13 cellular contexts compared by ENCODE assay signal in genomic region chr3:178645503-178645902, GRCh38.
A peak's percentile ranks its signal among the peaks of the same experiment; 100 is the strongest.
DNase-seq lines count a peak whose midpoint lies in the region; ATAC-seq and TF ChIP-seq lines count a peak whose summit lies in the region.
"Had no signal": no experiment of that assay in that cellular context is flagged by ENCODE, and none has a peak within 500 bp of the region (broad histone marks: within the 10 kb centered on the region; RNA-seq: fewer than 3 reads in every experiment).

No MANE protein-coding gene starts in this region.

- WGBS in heart right ventricle, 2 donors: 83 to 88% methylated on average over 3 of the region's 3 CpGs
- WGBS in mesenchymal stem cell: 68% methylated on average over 2 of the region's 3 CpGs

- no peak overlapping the region for H3K9ac ChIP-seq in mesenchymal stem cell (ENCODE audit: low read length)
- H3K9ac ChIP-seq: GM23248 had no signal

- H3K27ac ChIP-seq in heart right ventricle (no peak overlapping the region), mesenchymal stem cell (ENCODE audit: low read length, poor library complexity, severe bottlenecking) (no peak overlapping the region), dorsolateral prefrontal cortex (peak overlapping the region in 1 of 59 donors; percentile 2), PC-9 (no peak overlapping the region)
- H3K27ac ChIP-seq: GM23248 had no signal

- no peak overlapping the region for H2AK5ac ChIP-seq in mesenchymal stem cell (ENCODE audit: low read length, severe bottlenecking)

- no peak overlapping the region for H3K27ac Mint-ChIP-seq in stimulated activated effector memory CD8-positive, alpha-beta T cell treated with anti-CD3 and anti-CD28 coated beads, Interleukin-12 subunit alpha, Interleukin-12 subunit beta, amount 100 ng/mL, for 72 hours
- H3K27ac Mint-ChIP-seq: CD4-positive, alpha-beta memory T cell had no signal

- no peaks in the 10 kb centered on the region for H3K79me2 ChIP-seq in PC-9 (ENCODE audit: low read depth)

- no peak overlapping the region for H3K4me3 Mint-ChIP-seq in stimulated activated effector memory CD8-positive, alpha-beta T cell treated with anti-CD3 and anti-CD28 coated beads, Interleukin-12 subunit alpha, Interleukin-12 subunit beta, amount 100 ng/mL, for 72 hours
- H3K4me3 Mint-ChIP-seq: CD4-positive, alpha-beta memory T cell had no signal

- H2AFZ ChIP-seq in mesenchymal stem cell (ENCODE audit: low read depth, low read length): no peak overlapping the region
- H2AFZ ChIP-seq in PC-9: no peak overlapping the region
- H2AFZ ChIP-seq: GM23248 had no signal

- no peaks in the 10 kb centered on the region for H3K36me3 Mint-ChIP-seq in stimulated activated effector memory CD8-positive, alpha-beta T cell treated with anti-CD3 and anti-CD28 coated beads, Interleukin-12 subunit alpha, Interleukin-12 subunit beta, amount 100 ng/mL, for 72 hours
- H3K36me3 Mint-ChIP-seq: CD4-positive, alpha-beta memory T cell had no signal

- H3K23ac ChIP-seq in mesenchymal stem cell (ENCODE audit: low read length in 2 of 2): no peak overlapping the region

- H3K27me3 ChIP-seq in heart right ventricle: no peaks in the 10 kb centered on the region
- H3K27me3 ChIP-seq in mesenchymal stem cell (ENCODE audit: control insufficient read depth in 1 of 2, insufficient read depth in 1 of 2, low read length in 2 of 2): no peaks in the 10 kb centered on the region
- H3K27me3 ChIP-seq in dorsolateral prefrontal cortex: no peaks in the 10 kb centered on the region
- H3K27me3 ChIP-seq in PC-9 (ENCODE audit: insufficient read depth, low read depth): no peaks in the 10 kb centered on the region

- H3K9me3 Mint-ChIP-seq in stimulated activated effector memory CD8-positive, alpha-beta T cell treated with anti-CD3 and anti-CD28 coated beads, Interleukin-12 subunit alpha, Interleukin-12 subunit beta, amount 100 ng/mL, for 72 hours: peaks cover 3% of the 10 kb centered on the region

- no peak overlapping the region for H3K4ac ChIP-seq in mesenchymal stem cell (ENCODE audit: low read depth in 1 of 2, low read length in 2 of 2)

- TF ChIP-seq CTCF in heart right ventricle (IDR thresholded peaks at IDR 0.05): no peak
- TF ChIP-seq CTCF in dorsolateral prefrontal cortex (IDR thresholded peaks at IDR 0.05 in 54 of 56, conservative IDR thresholded peaks at IDR 0.05 in 2 of 56; ENCODE audit: low read depth in 1 of 56, partially characterized antibody in 56 of 56): no peak
- no peak for TF ChIP-seq CTCF in PC-9 (conservative IDR thresholded peaks at IDR 0.05)

- peak overlapping the region; percentile 18 for H4K91ac ChIP-seq in mesenchymal stem cell (ENCODE audit: low read length)

- H3K14ac ChIP-seq in mesenchymal stem cell (ENCODE audit: low read length in 2 of 2): no peak overlapping the region

- H3K4me1 Mint-ChIP-seq in stimulated activated effector memory CD8-positive, alpha-beta T cell treated with anti-CD3 and anti-CD28 coated beads, Interleukin-12 subunit alpha, Interleukin-12 subunit beta, amount 100 ng/mL, for 72 hours: no peaks in the 10 kb centered on the region
- H3K4me1 Mint-ChIP-seq: CD4-positive, alpha-beta memory T cell had no signal

- CTCF ChIA-PET in PC-9 (lab: Charles Lee): no interaction called here

- BruUV-seq in PC-9 (replicated peaks; lab: Mats Ljungman, UMichigan): no TSS peak

- no peaks in the 10 kb centered on the region for H3F3A ChIP-seq in PC-9 (ENCODE audit: insufficient read depth, low read depth)

- H2BK12ac ChIP-seq in mesenchymal stem cell (ENCODE audit: low read length in 2 of 2): peak overlapping the region in 1 of 2 experiments; percentile 38

- no peaks in the 10 kb centered on the region for H4K20me1 ChIP-seq in PC-9 (ENCODE audit: insufficient read depth)

- H3K4me2 ChIP-seq in mesenchymal stem cell (ENCODE audit: low read length, poor library complexity, severe bottlenecking) (no peak overlapping the region), PC-9 (no peak overlapping the region)

- H4K8ac ChIP-seq in mesenchymal stem cell (ENCODE audit: low read length): peak overlapping the region; percentile 13

- H2BK5ac ChIP-seq in mesenchymal stem cell (ENCODE audit: low read depth, low read length, poor library complexity, severe bottlenecking): no peak overlapping the region

- H3K4me3 ChIP-seq in heart right ventricle: no peak overlapping the region
- no peak overlapping the region for H3K4me3 ChIP-seq in mesenchymal stem cell (ENCODE audit: insufficient read depth in 1 of 2, low read depth in 1 of 2, low read length in 2 of 2)
- no peak overlapping the region for H3K4me3 ChIP-seq in dorsolateral prefrontal cortex
- H3K4me3 ChIP-seq in PC-9: no peak overlapping the region
- H3K4me3 ChIP-seq: GM23248 had no signal

- POLR2A ChIA-PET in PC-9 (lab: Charles Lee; ENCODE audit: unreplicated experiment): no interaction called here

- no peaks in the 10 kb centered on the region for H3K36me3 ChIP-seq in heart right ventricle
- H3K36me3 ChIP-seq in mesenchymal stem cell (ENCODE audit: control insufficient read depth in 1 of 2, insufficient read depth in 2 of 2, low read depth in 1 of 2, low read length in 2 of 2): no peaks in the 10 kb centered on the region
- no peaks in the 10 kb centered on the region for H3K36me3 ChIP-seq in PC-9 (ENCODE audit: low read depth)

- 0 out of 2 replicates have a peak, but pooled peaks cover 3% of the 10 kb centered on the region for H3K9me2 ChIP-seq in PC-9 (ENCODE audit: insufficient read depth)

- intact Hi-C loops in Right ventricle myocardium superior (cut with DNase I) (no loop called here), heart right ventricle (cut with DNase I) (no loop called here), dorsolateral prefrontal cortex (cut with DNase I) (no loop called here), PC-9 (cut with micrococcal nuclease; ENCODE audit: unreplicated experiment) (no loop called here)

- H2BK120ac ChIP-seq in mesenchymal stem cell (ENCODE audit: low read depth, low read length): no peak overlapping the region

- DNase-seq in Right ventricle myocardium superior: no peak
- DNase-seq in heart right ventricle: no peak
- DNase-seq in NCI-H69 (lab: John Stamatoyannopoulos, UW): peak; percentile 84
- DNase-seq in mesenchymal stem cell: no peak
- no peak for DNase-seq in stimulated activated effector memory CD8-positive, alpha-beta T cell treated with anti-CD3 and anti-CD28 coated beads, Interleukin-12 subunit alpha, Interleukin-12 subunit beta, amount 100 ng/mL, for 72 hours (ENCODE audit: low spot score in 2 of 2)
- DNase-seq in dorsolateral prefrontal cortex: no peak
- no peak for DNase-seq in PC-9
- DNase-seq: Calu3; CD4-positive, alpha-beta memory T cell; DMS79 treated with DMSO at 0.1 percent for 48 hours; GM23248; H7; HCEC 1CT had no signal

- H3K4me1 ChIP-seq in heart right ventricle (peaks cover 0 to 11% (median 0%) of the 10 kb centered on the region in 9 donors), mesenchymal stem cell (ENCODE audit: control insufficient read depth, insufficient read depth, low read depth, low read length) (no peaks in the 10 kb centered on the region), PC-9 (replicated peaks; ENCODE audit: insufficient read depth) (no peaks in the 10 kb centered on the region)

- no peaks in the 10 kb centered on the region for H3K79me1 ChIP-seq in mesenchymal stem cell (replicated peaks; ENCODE audit: low read length, poor library complexity, severe bottlenecking)

- H3K18ac ChIP-seq in mesenchymal stem cell (ENCODE audit: low read depth in 1 of 2, low read length in 2 of 2): no peak overlapping the region

- H3K9me3 ChIP-seq in heart right ventricle (peaks cover 0 to 9% (median 0%) of the 10 kb centered on the region in 11 donors), mesenchymal stem cell (ENCODE audit: control insufficient read depth, low read length) (no peaks in the 10 kb centered on the region), PC-9 (ENCODE audit: insufficient read depth, low read depth) (no peaks in the 10 kb centered on the region)

- ATAC-seq in Right ventricle myocardium superior (ENCODE audit: poor library complexity): peak; percentile 22
- no peak for ATAC-seq in heart right ventricle
- ATAC-seq in stimulated activated effector memory CD8-positive, alpha-beta T cell treated with anti-CD3 and anti-CD28 coated beads, Interleukin-12 subunit alpha, Interleukin-12 subunit beta, amount 100 ng/mL, for 72 hours: peak; percentile 13

- no peak overlapping the region for H2BK15ac ChIP-seq in mesenchymal stem cell (ENCODE audit: low read depth, poor library complexity, severe bottlenecking)

Comparison
In these comparisons a context has a peak if more than half of its experiments do, and no peak if none do; other contexts are left out.
1. ATAC-seq: peak in Right ventricle myocardium superior (single experiment) and stimulated activated effector memory CD8-positive, alpha-beta T cell treated with anti-CD3 and anti-CD28 coated beads, Interleukin-12 subunit alpha, Interleukin-12 subunit beta, amount 100 ng/mL, for 72 hours (single experiment); none in heart right ventricle (0 of 8).